Comparison of ENCODE assay signal across 20 cellular contexts in the genomic region with DNA sequence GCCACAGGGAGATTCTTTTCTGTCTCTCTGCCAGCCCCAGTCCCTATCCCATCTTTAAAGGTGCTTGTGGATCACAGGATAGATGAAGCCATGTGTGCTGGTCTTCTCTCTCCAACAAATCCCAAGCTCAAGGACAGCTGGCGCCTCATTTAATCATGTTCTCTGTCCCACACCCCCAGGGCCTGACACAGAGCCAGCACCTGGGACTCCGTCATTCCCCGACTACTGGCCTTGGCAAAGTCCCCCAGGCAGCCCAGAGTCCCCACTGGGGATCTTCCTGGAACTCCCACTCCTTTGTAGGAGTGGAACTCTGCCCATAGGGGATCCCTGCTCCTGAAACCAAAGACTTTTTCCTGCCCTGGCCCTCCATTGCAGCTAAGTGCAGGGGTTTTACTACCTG.
DNase-seq lines count a peak whose midpoint lies in the region; ATAC-seq and TF ChIP-seq lines count a peak whose summit lies in the region.
"Had no signal": no experiment of that assay in that cellular context is flagged by ENCODE, and none has a peak within 500 bp of the region (broad histone marks: within the 10 kb centered on the region; RNA-seq: fewer than 3 reads in every experiment).

No MANE protein-coding gene starts in this region.

- no peaks in the 10 kb centered on the region for H3K9me3 ChIP-seq in left ventricle myocardium inferior (replicated peaks)

- H3K36me3 ChIP-seq in left ventricle myocardium inferior: no peaks in the 10 kb centered on the region

- no peak for TF ChIP-seq CTCF in left ventricle myocardium inferior (IDR thresholded peaks at IDR 0.05; ENCODE audit: borderline replicate concordance)

- DNase-seq in cardiac septum (ENCODE audit: low spot score): peak; percentile 69
- DNase-seq in left ventricle myocardium inferior: no peak
- peak; percentile 19 for DNase-seq in RPMI7951 (ENCODE audit: low read depth)
- DNase-seq in mesenteric fat pad (ENCODE audit: low spot score): peak; percentile 77
- no peak for DNase-seq in SKM-1 treated with dmso at 0.1 percent for 144 hours (lab: John Stamatoyannopoulos, UW; ENCODE audit: unreplicated experiment)
- DNase-seq in amygdala (lab: John Stamatoyannopoulos, UW): no peak
- DNase-seq: C1 segment of cervical spinal cord; CD4-positive, CD25-positive, alpha-beta regulatory T cell; CD8-positive, alpha-beta memory T cell; COR-L47; DMS 273 treated with DMSO at 0.1 percent for 48 hours; DMS53; DND-41; EL; HCEC 1CT; HFFc6 had no signal

- H3K4me1 ChIP-seq in left ventricle myocardium inferior: peaks cover 3% of the 10 kb centered on the region

- H3K4me3 ChIP-seq in left ventricle myocardium inferior: no peak overlapping the region
- H3K4me3 ChIP-seq: GM12878, GM23338 had no signal

- intact Hi-C loops in cardiac septum (cut with DNase I): no loop called here
- intact Hi-C loops in left ventricle myocardium inferior (cut with micrococcal nuclease): no loop called here

- H3K27me3 ChIP-seq in left ventricle myocardium inferior (ENCODE audit: low read depth): no peaks in the 10 kb centered on the region

- no peak for ATAC-seq in GM18511 (IDR thresholded peaks at IDR 0.05; ENCODE audit: unreplicated experiment)
- ATAC-seq: GM12878, GM23338 had no signal

- H3K27ac ChIP-seq in left ventricle myocardium inferior (replicated peaks): no peak overlapping the region
- H3K27ac ChIP-seq: HL-60 had no signal

Comparison
In these comparisons a context has a peak if more than half of its experiments do, and no peak if none do; other contexts are left out.
1. DNase-seq: peak in cardiac septum (single experiment), RPMI7951 (single experiment) and mesenteric fat pad (single experiment); none in left ventricle myocardium inferior (single experiment), SKM-1 treated with dmso at 0.1 percent for 144 hours (single experiment) and amygdala (0 of 56).